Comparison of ENCODE assay signal across 13 cellular contexts in the genomic region with DNA sequence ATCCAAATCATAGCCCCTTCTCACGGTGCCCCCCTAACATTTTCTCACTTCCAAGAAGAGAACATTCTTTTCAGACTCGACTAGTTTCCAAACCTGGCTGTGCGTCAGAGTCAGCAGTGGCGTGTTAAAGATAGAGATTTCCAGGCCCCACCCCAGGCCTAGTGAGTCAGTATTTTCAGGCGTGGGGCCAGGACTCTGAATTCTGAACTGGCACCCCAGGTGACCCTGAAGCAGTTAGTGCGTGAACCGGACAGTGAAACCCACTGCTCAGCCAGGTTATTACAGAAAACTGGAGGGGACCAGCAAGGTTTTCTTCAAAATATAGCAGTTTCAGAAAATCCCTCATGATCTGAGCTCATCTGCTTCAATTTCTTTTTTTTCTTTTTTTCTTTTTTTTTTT. TPM values are rescaled to one million over a fixed set of nuclear protein-coding genes. Genes with fewer than 3 reads are reported as not detected.
DNase-seq lines count a peak whose midpoint lies in the region; ATAC-seq, FAIRE-seq and TF ChIP-seq lines count a peak whose summit lies in the region.
"Had no signal": no experiment of that assay in that cellular context is flagged by ENCODE, and none has a peak within 500 bp of the region (broad histone marks: within the 10 kb centered on the region; RNA-seq: fewer than 3 reads in every experiment).

No MANE protein-coding gene starts in this region.

- dilution Hi-C loops in keratinocyte (cut with MboI; ENCODE audit: extremely low pct_ligation_motif_present, low sequenced_read_pairs): no loop called here

- H3K9me3 Mint-ChIP-seq in HFFc6: no peaks in the 10 kb centered on the region
- H3K9me3 Mint-ChIP-seq in MCF 10A (ENCODE audit: unreplicated experiment): no peaks in the 10 kb centered on the region
- no peaks in the 10 kb centered on the region for H3K9me3 Mint-ChIP-seq in stimulated activated naive CD8-positive, alpha-beta T cell treated with anti-CD3 and anti-CD28 coated beads, Interleukin-15, amount 100 ng/mL, for 72 hours

- intact Hi-C loops in MCF 10A (cut with micrococcal nuclease): no loop called here

- POLR2A ChIA-PET in MCF 10A (lab: Yijun Ruan, JAX): no interaction called here

- BruUV-seq in MCF 10A (replicated peaks; lab: Mats Ljungman, UMichigan): no TSS peak

- H4K20me1 ChIP-seq in keratinocyte (ENCODE audit: control insufficient read depth, extremely low read depth, insufficient read depth, low read length): no peaks in the 10 kb centered on the region

- no peaks in the 10 kb centered on the region for H3K79me2 ChIP-seq in keratinocyte (ENCODE audit: control insufficient read depth, insufficient read depth, low read length)

- H3K36me3 ChIP-seq in keratinocyte (ENCODE audit: control insufficient read depth in 2 of 2, extremely low read depth in 1 of 2, insufficient read depth in 2 of 2, low read length in 2 of 2) (no peaks in the 10 kb centered on the region), thoracic aorta (no peaks in the 10 kb centered on the region)

- H3K27me3 Mint-ChIP-seq in HFFc6 (ENCODE audit: insufficient read depth) (no peaks in the 10 kb centered on the region), MCF 10A (ENCODE audit: insufficient read depth, unreplicated experiment) (peaks cover 13% of the 10 kb centered on the region)
- H3K27me3 Mint-ChIP-seq in stimulated activated naive CD8-positive, alpha-beta T cell treated with anti-CD3 and anti-CD28 coated beads, Interleukin-15, amount 100 ng/mL, for 72 hours: no peaks in the 10 kb centered on the region

- H3K9me3 ChIP-seq in keratinocyte (ENCODE audit: control insufficient read depth, low read depth, low read length): no peaks in the 10 kb centered on the region
- no peaks in the 10 kb centered on the region for H3K9me3 ChIP-seq in thoracic aorta

- CTCF ChIA-PET in MCF 10A (lab: Yijun Ruan, JAX): interaction anchor here (0.6 kb wide), 1 partner anchor 437 kb away, joined by 3 read pairs; no protein-coding TSS in a partner anchor

- H3K4me3 Mint-ChIP-seq in HFFc6 (peak overlapping the region; percentile 53; the same call in 1 of the 2 replicates), MCF 10A (ENCODE audit: unreplicated experiment) (peak overlapping the region; percentile 44)
- no peak overlapping the region for H3K4me3 Mint-ChIP-seq in stimulated activated naive CD8-positive, alpha-beta T cell treated with anti-CD3 and anti-CD28 coated beads, Interleukin-15, amount 100 ng/mL, for 72 hours

- no peaks in the 10 kb centered on the region for H3K27me3 ChIP-seq in keratinocyte (ENCODE audit: control insufficient read depth, extremely low read depth, insufficient read depth, low read length)
- H3K27me3 ChIP-seq in thoracic aorta (replicated peaks; ENCODE audit: insufficient read depth): no peaks in the 10 kb centered on the region

- H3K27ac Mint-ChIP-seq in HFFc6 (peak overlapping the region; percentile 88), MCF 10A (ENCODE audit: low read depth, unreplicated experiment) (peak overlapping the region; percentile 94)
- no peak overlapping the region for H3K27ac Mint-ChIP-seq in stimulated activated naive CD8-positive, alpha-beta T cell treated with anti-CD3 and anti-CD28 coated beads, Interleukin-15, amount 100 ng/mL, for 72 hours

- H3K9me1 ChIP-seq in keratinocyte (ENCODE audit: control insufficient read depth, extremely low read depth, insufficient read depth, low read length): no peaks in the 10 kb centered on the region

- H3K4me3 ChIP-seq in keratinocyte (ENCODE audit: control insufficient read depth in 2 of 3, extremely low read depth in 1 of 3, insufficient read depth in 2 of 3, low read depth in 1 of 3, low read length in 3 of 3) (no peak overlapping the region), thoracic aorta (peak overlapping the region; percentile 8)

- H3K27ac ChIP-seq in keratinocyte (ENCODE audit: control insufficient read depth, insufficient read depth, low read length) (peak overlapping the region; percentile 75), thoracic aorta (peak overlapping the region; percentile 84 to 88)

- ATAC-seq in thoracic aorta (ENCODE audit: insufficient number of reproducible peaks, low FRiP score, low read depth) (peak; percentile 67), HG02938 (IDR thresholded peaks at IDR 0.05; ENCODE audit: unreplicated experiment) (no peak), GM19455 (IDR thresholded peaks at IDR 0.05; ENCODE audit: unreplicated experiment) (no peak)
- ATAC-seq in stimulated activated naive CD8-positive, alpha-beta T cell treated with anti-CD3 and anti-CD28 coated beads, Interleukin-15, amount 100 ng/mL, for 72 hours: no peak

- TF ChIP-seq CTCF in HFFc6 (IDR thresholded peaks at IDR 0.05) (no peak), MCF 10A (IDR thresholded peaks at IDR 0.05; ENCODE audit: unreplicated experiment) (no peak), keratinocyte (optimal IDR thresholded peaks at IDR 0.05 in 1 of 3, IDR thresholded peaks at IDR 0.05 in 1 of 3, conservative IDR thresholded peaks at IDR 0.05 in 1 of 3; ENCODE audit: extremely low read depth in 1 of 3, insufficient read depth in 2 of 3, low read length in 3 of 3) (no peak), thoracic aorta (IDR thresholded peaks at IDR 0.05) (no peak)

- H3K4me1 Mint-ChIP-seq in HFFc6 (ENCODE audit: low read depth): peaks cover 20% of the 10 kb centered on the region
- H3K4me1 Mint-ChIP-seq in MCF 10A (ENCODE audit: insufficient read depth, unreplicated experiment): peaks cover 13% of the 10 kb centered on the region
- H3K4me1 Mint-ChIP-seq in stimulated activated naive CD8-positive, alpha-beta T cell treated with anti-CD3 and anti-CD28 coated beads, Interleukin-15, amount 100 ng/mL, for 72 hours: no peaks in the 10 kb centered on the region

- H3K9ac ChIP-seq in keratinocyte (ENCODE audit: control insufficient read depth, extremely low read depth, insufficient read depth, low read length): peak overlapping the region; percentile 43

- peak overlapping the region; percentile 51 for H2AFZ ChIP-seq in keratinocyte (ENCODE audit: control insufficient read depth, low read length)

- H3K36me3 Mint-ChIP-seq in HFFc6 (ENCODE audit: low read depth) (no peaks in the 10 kb centered on the region), MCF 10A (ENCODE audit: insufficient read depth, unreplicated experiment) (no peaks in the 10 kb centered on the region)

- peak overlapping the region; percentile 71 for H3K4me2 ChIP-seq in keratinocyte (ENCODE audit: control insufficient read depth, extremely low read depth, insufficient read depth, low read depth, low read length)

- DNase-seq in HFFc6: peak; percentile 67
- DNase-seq in MCF 10A (ENCODE audit: unreplicated experiment): peak; percentile 86
- no peak for DNase-seq in keratinocyte (ENCODE audit: low read depth, low spot score)
- DNase-seq in thoracic aorta (ENCODE audit: low spot score): peak; percentile 55
- DNase-seq in stimulated activated naive CD8-positive, alpha-beta T cell treated with anti-CD3 and anti-CD28 coated beads, Interleukin-15, amount 100 ng/mL, for 72 hours: no peak
- DNase-seq in activated CD4-positive, CD25-positive, alpha-beta regulatory T cell (lab: John Stamatoyannopoulos, UW): no peak
- DNase-seq: activated CD4-positive, alpha-beta T cell treated with anti-CD3 and anti-CD28 coated beads for 48 hours; midbrain; NCI-H524 treated with DMSO at 0.1 percent for 48 hours had no signal

- peaks cover 19% of the 10 kb centered on the region for H3K4me1 ChIP-seq in keratinocyte (ENCODE audit: control insufficient read depth, extremely low read depth, insufficient read depth, low read length)
- H3K4me1 ChIP-seq in thoracic aorta (ENCODE audit: control insufficient read depth in 1 of 2, low read depth in 2 of 2): peaks cover 0 to 28% of the 10 kb centered on the region in 2 donors

- peak; percentile 20 for FAIRE-seq in keratinocyte (lab: Jason Lieb, UNC)
- FAIRE-seq: colon, H1 had no signal

RNA-seq across cellular contexts. Expression of a gene that starts 35.0 kb away (rescaled TPM):
- total RNA-seq in HFFc6 (2021; fragmentation: NEBNext Ultra II Directional; extraction: Animal tissue kit (Norgen Biotek cat#: 25700)): 10 to 100 TPM; 15.0 to 20.3 (median 18.3) TPM
- total RNA-seq in MCF 10A (2022) (7.5 and 12.0 TPM in 2 replicates), thoracic aorta (10 to 100 TPM; 28.6 to 30.7 TPM)
- 2.8 to 5.0 TPM (median 3.6 TPM) in 3 replicates for polyA plus RNA-seq in keratinocyte
- 8.0 TPM for polyA plus RNA-seq in keratinocyte (2011; ENCODE audit: low read depth)
- 4.1 and 4.2 TPM in 2 replicates for polyA plus RNA-seq in keratinocyte (2011; cell fraction: cytosol; rRNA removed)
- 20.2 and 20.8 TPM in 2 replicates for polyA plus RNA-seq in keratinocyte (2011; cell fraction: nucleus; rRNA removed)
- 6.2 and 7.2 TPM in 2 replicates for polyA plus RNA-seq in keratinocyte (2012; ENCODE audit: low replicate concordance)
- 2.5 to 11.9 TPM (median 7.5 TPM) in 3 replicates for polyA minus RNA-seq in keratinocyte
- 4.0 TPM for polyA minus RNA-seq in keratinocyte (2011; cell fraction: cytosol; rRNA and poly(A)+ RNA removed)
- polyA minus RNA-seq in keratinocyte (2011; cell fraction: nucleus; rRNA and poly(A)+ RNA removed): 13.0 and 22.7 TPM in 2 replicates

Comparison
In these comparisons a context has a peak if more than half of its experiments do, and no peak if none do; other contexts are left out.
1. DNase-seq: peak in HFFc6 (single experiment), MCF 10A (single experiment) and thoracic aorta (single experiment); none in keratinocyte (single experiment), stimulated activated naive CD8-positive, alpha-beta T cell treated with anti-CD3 and anti-CD28 coated beads, Interleukin-15, amount 100 ng/mL, for 72 hours (0 of 2) and activated CD4-positive, CD25-positive, alpha-beta regulatory T cell (0 of 4).
2. H3K27ac Mint-ChIP-seq: peak in HFFc6 (single experiment) and MCF 10A (single experiment); none in stimulated activated naive CD8-positive, alpha-beta T cell treated with anti-CD3 and anti-CD28 coated beads, Interleukin-15, amount 100 ng/mL, for 72 hours (0 of 2).
3. H3K4me3 Mint-ChIP-seq: peak in HFFc6 (single experiment) and MCF 10A (single experiment); none in stimulated activated naive CD8-positive, alpha-beta T cell treated with anti-CD3 and anti-CD28 coated beads, Interleukin-15, amount 100 ng/mL, for 72 hours (0 of 2).